10 cellular contexts compared by ENCODE assay signal in genomic region chr16:87582221-87582965, GRCh38. TPM values are rescaled to one million over a fixed set of nuclear protein-coding genes. Genes with fewer than 3 reads are reported as not detected.
A peak's percentile ranks its signal among the peaks of the same experiment; 100 is the strongest.
DNase-seq lines count a peak whose midpoint lies in the region; ATAC-seq and TF ChIP-seq lines count a peak whose summit lies in the region.
"Had no signal": no experiment of that assay in that cellular context is flagged by ENCODE, and none has a peak within 500 bp of the region (broad histone marks: within the 10 kb centered on the region; RNA-seq: fewer than 3 reads in every experiment).

No MANE protein-coding gene starts in this region.

- peak overlapping the region; percentile 32 for H3K4me3 ChIP-seq in AG04450 (ENCODE audit: low read depth, low read length)

- CTCF ChIA-PET in AG04450 (lab: Charles Lee) = interaction anchor here (1.8 to 2.4 kb wide), 3 partner anchors 11 to 166 kb away, joined by 7 to 15 read pairs (median 11); no protein-coding TSS in a partner anchor

- H3K9me3 ChIP-seq in AG04450 (ENCODE audit: control insufficient read depth, insufficient read depth, low read length) = no peaks in the 10 kb centered on the region; the same call in 1 of the 2 replicates

- ATAC-seq in GM21576 (IDR thresholded peaks at IDR 0.05; ENCODE audit: unreplicated experiment) (no peak), HG03097 (IDR thresholded peaks at IDR 0.05; ENCODE audit: low FRiP score, unreplicated experiment) (no peak)
- ATAC-seq: naive thymus-derived CD8-positive, alpha-beta T cell had no signal

- TF ChIP-seq CTCF in AG04450 (IDR thresholded peaks at IDR 0.05; ENCODE audit: low read depth, low read length) = no peak
- TF ChIP-seq CTCF in nephron progenitor cell (IDR thresholded peaks at IDR 0.05) = no peak

- POLR2A ChIA-PET in AG04450 (lab: Yijun Ruan, JAX) = interaction anchor here (0.9 to 1.4 kb wide), 7 partner anchors 25 to 199 kb away, joined by 3 to 6 read pairs (median 5); partner anchors contain the start of genes FBXO31 and KLHDC4

- H3K36me3 Mint-ChIP-seq in nephron progenitor cell (ENCODE audit: low read depth) = no peaks in the 10 kb centered on the region
- H3K36me3 Mint-ChIP-seq: naive thymus-derived CD8-positive, alpha-beta T cell had no signal

- H3K27me3 ChIP-seq in AG04450 (ENCODE audit: control insufficient read depth, insufficient read depth, low read length) = no peaks in the 10 kb centered on the region

- peak overlapping the region; percentile 74 for H3K27ac Mint-ChIP-seq in nephron progenitor cell
- H3K27ac Mint-ChIP-seq: naive thymus-derived CD8-positive, alpha-beta T cell had no signal

- H3K9me3 Mint-ChIP-seq in nephron progenitor cell = no peaks in the 10 kb centered on the region
- H3K9me3 Mint-ChIP-seq: naive thymus-derived CD8-positive, alpha-beta T cell had no signal

- no peak overlapping the region for H3K4me3 Mint-ChIP-seq in nephron progenitor cell

- peak overlapping the region; percentile 99 for H3K27ac ChIP-seq in AG04450 (ENCODE audit: low read depth, low read length)

- peaks cover 24% of the 10 kb centered on the region for H3K4me1 Mint-ChIP-seq in nephron progenitor cell
- H3K4me1 Mint-ChIP-seq: naive thymus-derived CD8-positive, alpha-beta T cell had no signal

- no peak for DNase-seq in AG04450 (ENCODE audit: low read depth, low spot score)
- peak; percentile 45 for DNase-seq in SK-N-DZ (ENCODE audit: low spot score)
- DNase-seq in fibroblast of the conjunctiva (ENCODE audit: low read depth) = peak; percentile 67
- DNase-seq in nephron progenitor cell = no peak
- DNase-seq in NCI-H526 (lab: John Stamatoyannopoulos, UW) = no peak
- DNase-seq in activated T-cell treated with anti-CD3 and anti-CD28 coated beads for 4 hours = no peak
- DNase-seq: NCI-H524 had no signal

- peaks cover 22% of the 10 kb centered on the region for H3K27me3 Mint-ChIP-seq in nephron progenitor cell (ENCODE audit: low read depth, poor library complexity)

RNA-seq across cellular contexts. Expression of gene JPH3, which starts 19.9 kb away (rescaled TPM):
- 0.02 TPM in 1 of 2 replicates, not detected in the other for polyA plus RNA-seq in AG04450 (2011; rRNA removed)
- polyA minus RNA-seq in AG04450 (2011; rRNA and poly(A)+ RNA removed) = not detected in 2 replicates
- polyA plus RNA-seq in SK-N-DZ (2014; cell fraction: cytosol; rRNA removed) = 0.81 and 2.6 TPM in 2 replicates
- polyA plus RNA-seq in SK-N-DZ (2014; cell fraction: nucleus; rRNA removed) = 0.77 and 4.6 TPM in 2 replicates

Comparison
In these comparisons a context has a peak if more than half of its experiments do, and no peak if none do; other contexts are left out.
1. DNase-seq: peak in SK-N-DZ (single experiment) and fibroblast of the conjunctiva (single experiment); none in AG04450 (single experiment), nephron progenitor cell (single experiment), NCI-H526 (0 of 2) and activated T-cell treated with anti-CD3 and anti-CD28 coated beads for 4 hours (single experiment).